8 cellular contexts compared by ENCODE assay signal in genomic region chr3:146577662-146578061, GRCh38. TPM values are rescaled to one million over a fixed set of nuclear protein-coding genes. Genes with fewer than 3 reads are reported as not detected.
A peak's percentile ranks its signal among the peaks of the same experiment; 100 is the strongest.
DNase-seq lines count a peak whose midpoint lies in the region; ATAC-seq lines count a peak whose summit lies in the region.

No MANE protein-coding gene starts in this region.

- H3K4me3 ChIP-seq in Karpas-422 (ENCODE audit: low read length) (no peak overlapping the region), skeletal muscle cell (ENCODE audit: low read depth, low read length) (no peak overlapping the region)

- no peaks in the 10 kb centered on the region for H4K20me1 ChIP-seq in Karpas-422 (ENCODE audit: insufficient read depth, low read depth, low read length)

- H3K9ac ChIP-seq in Karpas-422 (ENCODE audit: low read length) = no peak overlapping the region

- no peak overlapping the region for H2AFZ ChIP-seq in Karpas-422 (ENCODE audit: low read length)

- no peaks in the 10 kb centered on the region for H3K79me2 ChIP-seq in Karpas-422 (ENCODE audit: low read length)

- no peak overlapping the region for H3K4me2 ChIP-seq in Karpas-422 (ENCODE audit: low read depth, low read length, poor library complexity, severe bottlenecking)

- H3K36me3 ChIP-seq in Karpas-422 (ENCODE audit: insufficient read depth, low read length) = no peaks in the 10 kb centered on the region

- H3K9me2 ChIP-seq in Karpas-422 (replicated peaks; ENCODE audit: insufficient read depth, low read length) = no peaks in the 10 kb centered on the region

- ATAC-seq in GM19372 (IDR thresholded peaks at IDR 0.05; ENCODE audit: low read depth, unreplicated experiment) = peak; percentile 56

- no peaks in the 10 kb centered on the region for H3K4me1 ChIP-seq in Karpas-422 (ENCODE audit: low read length)

- no peak overlapping the region for H3K27ac ChIP-seq in Karpas-422 (ENCODE audit: low read length)

- H3K9me3 ChIP-seq in Karpas-422 (ENCODE audit: low read length) = no peaks in the 10 kb centered on the region

- DNase-seq in NCI-H345 (lab: John Stamatoyannopoulos, UW) = peak; percentile 17
- no peak for DNase-seq in NCI-H345 treated with DMSO at 0.1 percent for 48 hours (lab: John Stamatoyannopoulos, UW; ENCODE audit: unreplicated experiment)
- DNase-seq in Karpas-422 = peak; percentile 77
- DNase-seq in UCSD-AML1 (lab: John Stamatoyannopoulos, UW; ENCODE audit: unreplicated experiment) = peak; percentile 5
- DNase-seq in fibroblast of the conjunctiva (ENCODE audit: low read depth) = peak; percentile 65
- peak; percentile 31 for DNase-seq in skeletal muscle cell (ENCODE audit: low read depth)
- DNase-seq in NK-92 (lab: John Stamatoyannopoulos, UW; ENCODE audit: unreplicated experiment) = no peak

- no peaks in the 10 kb centered on the region for H3K27me3 ChIP-seq in Karpas-422 (ENCODE audit: low read length)

RNA-seq across cellular contexts. Expression of gene PLSCR5, which starts 27.5 kb away (rescaled TPM):
- total RNA-seq in Karpas-422 (2014; rRNA removed; shearing (Covaris generic); ENCODE audit: low replicate concordance) = not detected in 2 replicates

RNA-seq across cellular contexts. Expression of gene PLSCR1, which starts 33.3 kb away (rescaled TPM):
- 16.0 and 26.2 TPM in 2 replicates for total RNA-seq in Karpas-422 (2014; rRNA removed; shearing (Covaris generic); ENCODE audit: low replicate concordance)

Comparison
In these comparisons a context has a peak if more than half of its experiments do, and no peak if none do; other contexts are left out.
1. DNase-seq: peak in NCI-H345 (single experiment), Karpas-422 (single experiment), UCSD-AML1 (single experiment), fibroblast of the conjunctiva (single experiment) and skeletal muscle cell (single experiment); none in NCI-H345 treated with DMSO at 0.1 percent for 48 hours (single experiment) and NK-92 (single experiment).